In the genomic region with DNA sequence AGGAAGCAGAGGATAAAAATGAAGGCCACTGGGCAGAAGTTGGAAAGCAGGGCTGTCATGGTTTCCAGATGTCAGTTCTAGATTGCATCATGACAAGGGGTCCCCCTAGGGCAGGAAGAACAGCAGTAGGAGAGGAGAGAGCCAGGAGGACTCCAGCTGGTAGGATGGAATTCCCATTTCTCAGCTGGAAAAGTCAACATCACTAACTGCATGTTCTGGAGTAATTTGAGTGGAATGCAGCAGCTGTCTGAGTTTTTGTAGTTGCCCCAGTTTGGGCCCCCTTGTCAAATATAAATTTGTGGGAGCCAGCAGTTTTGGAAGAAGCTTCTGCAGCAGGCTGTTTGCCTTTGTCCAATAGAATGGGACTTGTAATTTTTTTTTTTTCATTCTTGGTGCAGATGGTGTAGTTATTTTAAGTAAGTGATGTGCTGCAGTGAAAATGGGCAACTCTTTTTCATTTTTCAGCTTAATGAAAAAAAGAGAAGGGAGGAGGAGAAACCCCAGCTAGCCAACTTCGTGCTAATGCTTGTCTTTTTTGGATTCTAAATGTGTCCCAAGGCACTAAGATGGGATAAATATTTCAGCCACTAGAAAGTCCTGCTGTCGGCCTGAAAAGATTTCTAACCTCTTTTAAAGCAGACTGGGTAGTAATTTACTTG, we compare ENCODE assay signal across 15 cellular contexts.
A peak's percentile ranks its signal among the peaks of the same experiment; 100 is the strongest.
DNase-seq lines count a peak whose midpoint lies in the region; ATAC-seq lines count a peak whose summit lies in the region.
"Had no signal": no experiment of that assay in that cellular context is flagged by ENCODE, and none has a peak within 500 bp of the region (broad histone marks: within the 10 kb centered on the region; RNA-seq: fewer than 3 reads in every experiment).

No MANE protein-coding gene starts in this region.

- H3K27me3 ChIP-seq in HAP-1 (ENCODE audit: low read depth), result no peaks in the 10 kb centered on the region

- H3K4me1 ChIP-seq in HAP-1, result no peaks in the 10 kb centered on the region

- H3K36me3 ChIP-seq in HAP-1 (replicated peaks), result no peaks in the 10 kb centered on the region
- H3K36me3 ChIP-seq: prostate gland had no signal

- DNase-seq in GM04503 (ENCODE audit: low read depth) (peak; percentile 53), RPMI8226 (peak; percentile 11), fibroblast of the conjunctiva (ENCODE audit: low read depth) (peak; percentile 71), skeletal muscle cell (ENCODE audit: low read depth) (peak; percentile 56), HAP-1 (ENCODE audit: low spot score in 2 of 2) (no peak), NCI-H128 (lab: John Stamatoyannopoulos, UW; ENCODE audit: unreplicated experiment) (no peak)
- DNase-seq: activated CD4-positive, alpha-beta memory T cell treated with anti-CD3 and anti-CD28 coated beads, Interleukin-2, amount 10 ng/mL, durations not matched to agents 7 days and 5 days; DMS53; head of caudate nucleus; NCI-H1105 treated with DMSO at 0.1 percent for 48 hours; T-helper 2 cell had no signal

- no peaks in the 10 kb centered on the region for H3K9me3 ChIP-seq in HAP-1
- H3K9me3 ChIP-seq: prostate gland had no signal

- in situ Hi-C loops in HAP-1 (cut with MboI; ENCODE audit: low sequenced_read_pairs), result no loop called here

- ATAC-seq in HG03025 (IDR thresholded peaks at IDR 0.05; ENCODE audit: low FRiP score, unreplicated experiment) (no peak), HG03175 (IDR thresholded peaks at IDR 0.05; ENCODE audit: unreplicated experiment) (no peak)

- H3K4me3 ChIP-seq in skeletal muscle cell (ENCODE audit: low read depth, low read length) (no peak overlapping the region), HAP-1 (no peak overlapping the region)
- H3K4me3 ChIP-seq: lung, prostate gland had no signal

Comparison
In these comparisons a context has a peak if more than half of its experiments do, and no peak if none do; other contexts are left out.
1. DNase-seq: peak in GM04503 (single experiment), RPMI8226 (single experiment), fibroblast of the conjunctiva (single experiment) and skeletal muscle cell (single experiment); none in HAP-1 (0 of 2) and NCI-H128 (single experiment).